Comparison of ENCODE assay signal across 15 cellular contexts in genomic region chr10:33901166-33901565, GRCh38.
A peak's percentile ranks its signal among the peaks of the same experiment; 100 is the strongest.
DNase-seq lines count a peak whose midpoint lies in the region; ATAC-seq, FAIRE-seq and TF ChIP-seq lines count a peak whose summit lies in the region.
"Had no signal": no experiment of that assay in that cellular context is flagged by ENCODE, and none has a peak within 500 bp of the region (broad histone marks: within the 10 kb centered on the region; RNA-seq: fewer than 3 reads in every experiment).

No MANE protein-coding gene starts in this region.

- H3K4me1 Mint-ChIP-seq in GM23338 = peaks cover 3% of the 10 kb centered on the region; the same call in 2 of the 3 replicates
- H3K4me1 Mint-ChIP-seq: activated B cell treated with CpG ODN at 0.5 μM for 24 hours had no signal

- peaks cover 6% of the 10 kb centered on the region for H3K9me3 Mint-ChIP-seq in GM23338

- TF ChIP-seq CTCF in GM23338 (conservative IDR thresholded peaks at IDR 0.05; ENCODE audit: low read depth in 2 of 2) (no peak), heart right ventricle (IDR thresholded peaks at IDR 0.05) (no peak), D721Med (IDR thresholded peaks at IDR 0.05; ENCODE audit: insufficient read depth, missing control alignments) (no peak)

- no peaks in the 10 kb centered on the region for H3F3A ChIP-seq in GM23338 (replicated peaks; ENCODE audit: low read depth)

- no peaks in the 10 kb centered on the region for H3K79me2 ChIP-seq in GM23338 (replicated peaks; ENCODE audit: insufficient read depth)

- peaks cover 0 to 4% (median 0%) of the 10 kb centered on the region in 11 donors for H3K9me3 ChIP-seq in heart right ventricle

- no peak overlapping the region for H3K4me3 ChIP-seq in GM23338
- no peak overlapping the region for H3K4me3 ChIP-seq in heart right ventricle
- H3K4me3 ChIP-seq: GM12878 had no signal

- H3K27ac Mint-ChIP-seq in GM23338 = no peak overlapping the region
- H3K27ac Mint-ChIP-seq: activated B cell treated with CpG ODN at 0.5 μM for 24 hours had no signal

- DNase-seq in GM23338 (ENCODE audit: low spot score) = no peak
- DNase-seq in brain pericyte (ENCODE audit: low read depth, low spot score) = peak; percentile 37
- peak in 1 of 2 donors; percentile 16 for DNase-seq in heart right ventricle
- peak; percentile 24 for DNase-seq in smooth muscle cell of the brain vasculature (ENCODE audit: low read depth, low spot score)
- DNase-seq in NCI-H1417 treated with DMSO at 0.1 percent for 48 hours (lab: John Stamatoyannopoulos, UW) = no peak
- DNase-seq in OCI-M1 (lab: John Stamatoyannopoulos, UW) = no peak
- DNase-seq in D721Med (ENCODE audit: insufficient read length, low spot score) = no peak
- no peak for DNase-seq in COLO829 (ENCODE audit: low spot score)
- DNase-seq: activated B cell treated with CpG ODN at 0.5 μM for 24 hours, Calu3, mesendoderm, SIG-M5 had no signal

- peak overlapping the region; percentile 2; the same call in 1 of the 2 replicates for H2AFZ ChIP-seq in GM23338

- no peak overlapping the region for H3K27ac ChIP-seq in GM23338 (ENCODE audit: low read depth)
- peak overlapping the region in 5 of 10 donors; percentile 9 to 57 (median 48) for H3K27ac ChIP-seq in heart right ventricle

- no peaks in the 10 kb centered on the region for H3K27me3 Mint-ChIP-seq in GM23338 (ENCODE audit: insufficient read depth, low read depth, poor library complexity)
- H3K27me3 Mint-ChIP-seq: activated B cell treated with CpG ODN at 0.5 μM for 24 hours had no signal

- peaks cover 12% of the 10 kb centered on the region for H3K9me2 ChIP-seq in GM23338 (ENCODE audit: insufficient read depth)

- no peak for FAIRE-seq in D721Med (lab: Jason Lieb, UNC)
- FAIRE-seq: GM12878, GM19239 had no signal

- H3K27me3 ChIP-seq in GM23338 (ENCODE audit: insufficient read depth) (no peaks in the 10 kb centered on the region), heart right ventricle (no peaks in the 10 kb centered on the region)

- peaks cover 6% of the 10 kb centered on the region for H3K36me3 Mint-ChIP-seq in GM23338 (ENCODE audit: low read depth)

- H3K36me3 ChIP-seq in GM23338 (ENCODE audit: insufficient read depth) (no peaks in the 10 kb centered on the region), heart right ventricle (no peaks in the 10 kb centered on the region)

- H3K4me2 ChIP-seq in GM23338 = no peak overlapping the region

- H4K20me1 ChIP-seq in GM23338 (replicated peaks; ENCODE audit: insufficient read depth) = no peaks in the 10 kb centered on the region

- H3K4me3 Mint-ChIP-seq in GM23338 = no peak overlapping the region
- H3K4me3 Mint-ChIP-seq: activated B cell treated with CpG ODN at 0.5 μM for 24 hours had no signal

- WGBS in heart right ventricle, 2 donors = 62 to 65% methylated on average over 2 of the region's 2 CpGs

- ATAC-seq in GM23338 (no peak), heart right ventricle (peak in 7 of 8 donors; percentile 33 to 67 (median 55))
- ATAC-seq: GM12878, HCT116 had no signal

- H3K4me1 ChIP-seq in GM23338 (ENCODE audit: insufficient read depth) = no peaks in the 10 kb centered on the region
- peaks cover 0 to 23% (median 12%) of the 10 kb centered on the region in 9 donors for H3K4me1 ChIP-seq in heart right ventricle

- intact Hi-C loops in heart right ventricle (cut with DNase I) = no loop called here

TF ChIP-seq in GM23338, 12 proteins besides CTCF, POLR2A, EP300 and RAD21:
- TF ChIP-seq ZNF462 (CRISPR knock-in tag; IDR thresholded peaks at IDR 0.05) (no peak), EZH2phosphoT487 (IDR thresholded peaks at IDR 0.05; ENCODE audit: unreplicated experiment) (no peak), ZNF114 (CRISPR knock-in tag; IDR thresholded peaks at IDR 0.05) (no peak), JUNB (IDR thresholded peaks at IDR 0.05; ENCODE audit: unreplicated experiment) (no peak)

Comparison
In these comparisons a context has a peak if more than half of its experiments do, and no peak if none do; other contexts are left out.
1. DNase-seq: peak in brain pericyte (single experiment) and smooth muscle cell of the brain vasculature (single experiment); none in GM23338 (single experiment), NCI-H1417 treated with DMSO at 0.1 percent for 48 hours (single experiment), OCI-M1 (single experiment), D721Med (single experiment) and COLO829 (single experiment).